Comparison of ENCODE assay signal across 1 cellular context in genomic region chr4:188041721-188042120, GRCh38.
TF ChIP-seq lines count a peak whose summit lies in the region.

No MANE protein-coding gene starts in this region.

TF ChIP-seq in H1, 55 proteins besides CTCF, POLR2A, EP300 and RAD21:
- TF ChIP-seq E2F6 (IDR thresholded peaks at IDR 0.05) (peak; percentile 96), SP1 (IDR thresholded peaks at IDR 0.05; ENCODE audit: low read depth, low read length) (no peak)
